ENCODE assay signal across 8 cellular contexts in genomic region chr2:88627055-88627855, GRCh38. TPM values are rescaled to one million over a fixed set of nuclear protein-coding genes. Genes with fewer than 3 reads are reported as not detected.
A peak's percentile ranks its signal among the peaks of the same experiment; 100 is the strongest.
DNase-seq lines count a peak whose midpoint lies in the region; ATAC-seq and TF ChIP-seq lines count a peak whose summit lies in the region.

TSS of gene EIF2AK3 (minus strand) at chr2:88627464. CDS start at chr2:88627274, 190 bp downstream.

- ATAC-seq in HG02571 (IDR thresholded peaks at IDR 0.05; ENCODE audit: unreplicated experiment), result peak; percentile 85

- H3K4me3 ChIP-seq in SK-N-SH (ENCODE audit: low read depth in 2 of 2, low read length in 1 of 2), result peak within 1 kb of the TSS; percentile 81 to 96

- H3K9me2 ChIP-seq in SK-N-SH, result no peaks in the 10 kb centered on the region

- H3K27me3 ChIP-seq in SK-N-SH (ENCODE audit: insufficient read depth), result no peaks in the 10 kb centered on the region

- TF ChIP-seq RAD21 in SK-N-SH (IDR thresholded peaks at IDR 0.05; ENCODE audit: low read length), result no peak

- peak within 1 kb of the TSS; percentile 97 for H3K4me2 ChIP-seq in SK-N-SH

- peak within 1 kb of the TSS; percentile 85 for H3K9ac ChIP-seq in SK-N-SH

- peak within 1 kb of the TSS; percentile 82 for H2AFZ ChIP-seq in SK-N-SH (ENCODE audit: low read depth)

- no peaks in the 10 kb centered on the region for H3K9me3 ChIP-seq in SK-N-SH

- no peaks in the 10 kb centered on the region for H4K20me1 ChIP-seq in SK-N-SH (ENCODE audit: insufficient read depth)

- POLR2A ChIA-PET in SK-N-SH (lab: Yijun Ruan, JAX), result interaction anchor here (1.0 to 1.2 kb wide), 2 partner anchors 22 to 27 kb away, joined by 3 to 5 read pairs; no protein-coding TSS in a partner anchor

- H3K4me1 ChIP-seq in SK-N-SH (ENCODE audit: control insufficient read depth in 1 of 2, insufficient read depth in 2 of 2, low read depth in 1 of 2, low read length in 1 of 2), result peaks cover 5 to 16% of the 10 kb centered on the region in 2 experiments; a peak in 3 of 4 replicates

- peak; percentile 100 for DNase-seq in GM04504 (ENCODE audit: low read depth)
- peak; percentile 98 for DNase-seq in NCI-H1048 (lab: John Stamatoyannopoulos, UW)
- DNase-seq in SK-N-SH, result peak; percentile 95
- peak; percentile 93 for DNase-seq in activated naive CD4-positive, alpha-beta T cell treated with anti-CD3 and anti-CD28 coated beads, Interleukin-2, amount 50 U/mL, for 16 hours
- peak; percentile 98 for DNase-seq in germinal center (ENCODE audit: low spot score)
- peak; percentile 100 for DNase-seq in non-pigmented ciliary epithelial cell (ENCODE audit: low read depth)
- peak; percentile 100 for DNase-seq in superior temporal gyrus (ENCODE audit: extremely low spot score)

- peak within 1 kb of the TSS; percentile 96 to 98 for H3K27ac ChIP-seq in SK-N-SH (ENCODE audit: low read depth in 2 of 2, low read length in 1 of 2)

- peak in 1 of 2 experiments; percentile 13; a peak in 1 of 4 replicates for TF ChIP-seq EP300 in SK-N-SH (IDR thresholded peaks at IDR 0.05; ENCODE audit: borderline replicate concordance in 1 of 2, low read depth in 1 of 2, low read length in 1 of 2)

- CTCF ChIA-PET in SK-N-SH (lab: Yijun Ruan, JAX), result interaction anchor here (1.2 to 2.7 kb wide), 4 partner anchors 22 to 44 kb away, joined by 3 to 9 read pairs (median 5); no protein-coding TSS in a partner anchor

- WGBS in SK-N-SH (ENCODE audit: low lambda C conversion rate), result 0% methylated on average over 25 of the region's 75 CpGs

- peaks cover 45% of the 10 kb centered on the region for H3K79me2 ChIP-seq in SK-N-SH (ENCODE audit: insufficient read depth)

- peaks cover 0 to 4% of the 10 kb centered on the region in 2 experiments for H3K36me3 ChIP-seq in SK-N-SH (replicated peaks in 1 of 2; ENCODE audit: control insufficient read depth in 1 of 2, insufficient read depth in 2 of 2, low read length in 1 of 2)

- H3F3A ChIP-seq in SK-N-SH (replicated peaks; ENCODE audit: insufficient read depth), result peaks cover 9% of the 10 kb centered on the region

- no peak for TF ChIP-seq CTCF in SK-N-SH (IDR thresholded peaks at IDR 0.05)

TF ChIP-seq in SK-N-SH, 30 proteins besides CTCF, POLR2A, EP300 and RAD21:
- TF ChIP-seq POLR2AphosphoS5 (IDR thresholded peaks at IDR 0.05; ENCODE audit: low read depth, low read length) (peak; percentile 48; the same call in 1 of the 2 replicates), RFX5 (IDR thresholded peaks at IDR 0.05; ENCODE audit: low read length) (peak; percentile 93), TAF1 (IDR thresholded peaks at IDR 0.05; ENCODE audit: borderline replicate concordance, low read depth, low read length) (peak; percentile 76), MXI1 (IDR thresholded peaks at IDR 0.05; ENCODE audit: low read depth, low read length) (peak; percentile 81), MAX (IDR thresholded peaks at IDR 0.05; ENCODE audit: low read depth) (peak; percentile 56; the same call in 1 of the 2 replicates), IRF3 (IDR thresholded peaks at IDR 0.05; ENCODE audit: low read depth, low read length) (peak; percentile 99), MEF2A (IDR thresholded peaks at IDR 0.05; ENCODE audit: borderline replicate concordance, low read depth) (no peak), PBX3 (IDR thresholded peaks at IDR 0.05) (peak; percentile 97), USF1 (IDR thresholded peaks at IDR 0.05; ENCODE audit: borderline replicate concordance, low read depth) (no peak), CHD2 (IDR thresholded peaks at IDR 0.05; ENCODE audit: low read length, partially characterized antibody) (peak; percentile 97), GATA2 (CRISPR knock-in tag; IDR thresholded peaks at IDR 0.05) (peak; percentile 47; the same call in 1 of the 2 replicates), REST (IDR thresholded peaks at IDR 0.05; ENCODE audit: low read depth, low read length) (no peak), RCOR1 (IDR thresholded peaks at IDR 0.05; ENCODE audit: low read length) (no peak), YY1 (IDR thresholded peaks at IDR 0.05; ENCODE audit: low read depth) (peak; percentile 67), SIN3A (IDR thresholded peaks at IDR 0.05; ENCODE audit: borderline replicate concordance, low read depth, low read length) (peak; percentile 64), TCF12 (IDR thresholded peaks at IDR 0.05) (no peak), GABPA (IDR thresholded peaks at IDR 0.05; ENCODE audit: low read depth) (peak; percentile 73), NFIC (IDR thresholded peaks at IDR 0.05; ENCODE audit: borderline replicate concordance) (no peak), ELF1 (IDR thresholded peaks at IDR 0.05) (peak; percentile 85)
TF ChIP-seq in SK-N-SH: peak in this region for 13.

RNA-seq across cellular contexts. Expression of gene EIF2AK3, which starts in this region (rescaled TPM):
- 2.2 and 4.8 TPM in 2 replicates for polyA plus RNA-seq in SK-N-SH (2012; rRNA removed)
- polyA plus RNA-seq in SK-N-SH (2012; cell fraction: cytosol; rRNA removed), result 4.2 and 4.8 TPM in 2 replicates
- polyA plus RNA-seq in SK-N-SH (2012; cell fraction: nucleus; rRNA removed), result 4.8 and 9.9 TPM in 2 replicates

Comparison
In these comparisons a context has a peak if more than half of its experiments do, and no peak if none do; other contexts are left out.
1. Peak in every context shown above with its lines: DNase-seq, ATAC-seq, H3K4me3 ChIP-seq and H3K27ac ChIP-seq.